Comparison of ENCODE assay signal across 19 cellular contexts in the genomic region with DNA sequence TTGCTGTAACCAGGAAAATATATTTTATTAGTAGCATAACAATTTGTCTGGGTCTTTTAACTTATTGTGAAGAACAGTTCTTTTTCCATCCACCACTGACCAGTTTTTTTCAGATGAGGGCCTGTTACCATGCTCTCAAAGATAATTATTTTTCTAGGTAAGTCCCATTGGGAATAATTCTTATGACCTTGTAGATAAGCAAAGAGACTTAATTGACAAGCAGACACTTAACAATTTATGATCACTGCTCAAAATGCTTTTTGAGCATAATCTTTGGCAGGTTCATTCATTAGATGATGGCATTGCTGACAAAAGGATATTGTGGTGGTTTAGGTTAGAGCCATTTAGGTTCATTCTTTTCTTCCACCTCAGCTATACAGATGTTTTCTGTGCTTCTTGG. TPM values are rescaled to one million over a fixed set of nuclear protein-coding genes. Genes with fewer than 3 reads are reported as not detected.
DNase-seq lines count a peak whose midpoint lies in the region; ATAC-seq and TF ChIP-seq lines count a peak whose summit lies in the region.
"Had no signal": no experiment of that assay in that cellular context is flagged by ENCODE, and none has a peak within 500 bp of the region (broad histone marks: within the 10 kb centered on the region; RNA-seq: fewer than 3 reads in every experiment).

No MANE protein-coding gene starts in this region.

- no peak overlapping the region for H3K4me3 ChIP-seq in Loucy (ENCODE audit: low read length, poor library complexity, severe bottlenecking)
- H3K4me3 ChIP-seq in neutrophil (ENCODE audit: low read depth in 1 of 2, low read length in 1 of 2), result no peak overlapping the region
- H3K4me3 ChIP-seq: Peyer's patch had no signal

- peaks cover 54% of the 10 kb centered on the region for H3K4me1 ChIP-seq in Loucy (ENCODE audit: insufficient read depth, low read length, poor library complexity, severe bottlenecking)
- peaks cover 61 to 71% of the 10 kb centered on the region in 2 experiments for H3K4me1 ChIP-seq in neutrophil (ENCODE audit: control insufficient read depth in 1 of 2, insufficient read depth in 1 of 2, low read depth in 1 of 2, low read length in 1 of 2)

- no peak overlapping the region for H3K9ac ChIP-seq in Loucy (ENCODE audit: low read depth, low read length, poor library complexity, severe bottlenecking)

- no peaks in the 10 kb centered on the region for H3K9me3 ChIP-seq in Loucy (ENCODE audit: insufficient read depth, low read depth, low read length)
- H3K9me3 ChIP-seq in neutrophil, result no peaks in the 10 kb centered on the region
- H3K9me3 ChIP-seq: Peyer's patch had no signal

- TF ChIP-seq CTCF in Loucy (conservative IDR thresholded peaks at IDR 0.05; ENCODE audit: low read length), result no peak
- no peak for TF ChIP-seq CTCF in neutrophil (IDR thresholded peaks at IDR 0.05)

- H2AFZ ChIP-seq in Loucy (ENCODE audit: low read length), result no peak overlapping the region

- no peaks in the 10 kb centered on the region for H3K9me2 ChIP-seq in Loucy (replicated peaks; ENCODE audit: low read depth, low read length)

- peaks cover 20% of the 10 kb centered on the region for H4K20me1 ChIP-seq in Loucy (ENCODE audit: insufficient read depth, low read length, poor library complexity, severe bottlenecking)

- no peaks in the 10 kb centered on the region for H3F3A ChIP-seq in Loucy (ENCODE audit: low read depth)

- ATAC-seq in GM18870 (IDR thresholded peaks at IDR 0.05; ENCODE audit: unreplicated experiment), result no peak
- ATAC-seq: HCT116 had no signal

- H3K27ac ChIP-seq in neutrophil, result peak overlapping the region; percentile 26
- H3K27ac ChIP-seq: C4-2B had no signal

- H3K4me2 ChIP-seq in Loucy (ENCODE audit: low read depth, low read length, poor library complexity, severe bottlenecking), result peak overlapping the region; percentile 9

- DNase-seq in NCI-H1417 (lab: John Stamatoyannopoulos, UW) (peak in 2 of 3 experiments; percentile 34 to 35), NCI-H1417 treated with DMSO at 0.1 percent for 48 hours (lab: John Stamatoyannopoulos, UW) (no peak), SK-N-DZ (ENCODE audit: low spot score) (peak; percentile 57), activated T-cell treated with anti-CD3 and anti-CD28 coated beads for 4 hours (no peak), head of caudate nucleus (no peak)
- DNase-seq: 8988T, Kasumi-1, MM.1S, NCI-H1092, NCI-H187, NCI-H2107, NCI-H2227 treated with DMSO at 0.1 percent for 48 hours, NCI-H510A, Peyer's patch had no signal

- no peaks in the 10 kb centered on the region for H3K36me3 ChIP-seq in Loucy (ENCODE audit: insufficient read depth, low read length)
- H3K36me3 ChIP-seq in neutrophil, result no peaks in the 10 kb centered on the region
- H3K36me3 ChIP-seq: Peyer's patch had no signal

- H3K27me3 ChIP-seq in Loucy (ENCODE audit: insufficient read depth, low read length, poor library complexity, severe bottlenecking), result no peaks in the 10 kb centered on the region
- H3K27me3 ChIP-seq in neutrophil, result no peaks in the 10 kb centered on the region
- H3K27me3 ChIP-seq: Peyer's patch had no signal

- H3K79me2 ChIP-seq in Loucy (ENCODE audit: insufficient read depth, low read length), result peaks cover 64% of the 10 kb centered on the region

- intact Hi-C loops in head of caudate nucleus (cut with DNase I), result loop anchor here (10.0 kb wide), 2 partner anchors 96 to 164 kb away; a partner anchor contains a TSS

RNA-seq across cellular contexts. Expression of a gene that starts 6.6 kb away (rescaled TPM):
- polyA plus RNA-seq in SK-N-DZ (2014; cell fraction: cytosol; rRNA removed), result 27.0 and 33.4 TPM in 2 replicates
- polyA plus RNA-seq in SK-N-DZ (2014; cell fraction: nucleus; rRNA removed), result 17.8 and 27.0 TPM in 2 replicates

Comparison
In these comparisons a context has a peak if more than half of its experiments do, and no peak if none do; other contexts are left out.
1. DNase-seq: peak in NCI-H1417 (2 of 3) and SK-N-DZ (single experiment); none in NCI-H1417 treated with DMSO at 0.1 percent for 48 hours (single experiment), activated T-cell treated with anti-CD3 and anti-CD28 coated beads for 4 hours (single experiment) and head of caudate nucleus (0 of 42).